Comparison of ENCODE assay signal across 24 cellular contexts in genomic region chr3:59056706-59057105, GRCh38.
DNase-seq lines count a peak whose midpoint lies in the region; ATAC-seq and TF ChIP-seq lines count a peak whose summit lies in the region.
"Had no signal": no experiment of that assay in that cellular context is flagged by ENCODE, and none has a peak within 500 bp of the region (broad histone marks: within the 10 kb centered on the region; RNA-seq: fewer than 3 reads in every experiment).

No MANE protein-coding gene starts in this region.

- H2AFZ ChIP-seq in ACC112 (ENCODE audit: low read length, unreplicated experiment) = no peak overlapping the region

- H3K27ac ChIP-seq in ACC112 (ENCODE audit: low read depth, low read length) = peak overlapping the region; percentile 49
- H3K27ac ChIP-seq: SJCRH30, thoracic aorta had no signal

- H3K79me2 ChIP-seq in ACC112 (ENCODE audit: control insufficient read depth, insufficient read depth, low read length, unreplicated experiment) = no peaks in the 10 kb centered on the region

- TF ChIP-seq CTCF in fibroblast of pulmonary artery (IDR thresholded peaks at IDR 0.05; ENCODE audit: low read length, missing control alignments) = no peak

- ATAC-seq in SK-N-SH treated with all-trans-retinoic acid at 6 μM for 48 hours = no peak; the same call in 2 of the 3 replicates
- ATAC-seq: CD8-positive, alpha-beta T cell; stimulated activated memory B cell treated with anti-CD40 and anti-IgM and Interleukin-4, amounts not matched to agents 10 μg/mL and 1 μg/mL and 100 μg/mL, for 72 hours had no signal

- DNase-seq in GM04503 (ENCODE audit: low read depth) (peak; percentile 39), fibroblast of pulmonary artery (ENCODE audit: low read depth) (peak; percentile 41), EL (no peak), SIG-M5 treated with dmso at 0.1 percent for 504 hours (lab: John Stamatoyannopoulos, UW; ENCODE audit: unreplicated experiment) (no peak), activated gamma-delta T cell (lab: John Stamatoyannopoulos, UW) (no peak), NK-92 (lab: John Stamatoyannopoulos, UW; ENCODE audit: unreplicated experiment) (no peak)
- DNase-seq: activated CD4-positive, alpha-beta T cell treated with anti-CD3 and anti-CD28 coated beads, Interleukin-2, amount 50 U/mL, for 4 hours; activated CD8-positive, alpha-beta memory T cell treated with anti-CD3 and anti-CD28 coated beads, Interleukin-2, amount 50 U/mL, for 4 hours; activated effector memory CD4-positive, alpha-beta T cell treated with Interleukin-2 at 50 U/mL for 16 hours; CD8-positive, alpha-beta T cell; central memory CD4-positive, alpha-beta T cell; DMS153; GF-D8; kidney glomerular epithelial cell; mesendoderm; NCI-H187; NCI-H345; nucleus accumbens; SJCRH30 had no signal

- H3K4me1 ChIP-seq in ACC112 (ENCODE audit: control insufficient read depth, insufficient read depth, low read length, unreplicated experiment) = peaks cover 9% of the 10 kb centered on the region
- H3K4me1 ChIP-seq: SJCRH30 had no signal

- H3K4me3 ChIP-seq in ACC112 (ENCODE audit: low read depth, low read length) = no peak overlapping the region
- H3K4me3 ChIP-seq in fibroblast of pulmonary artery (replicated peaks; ENCODE audit: low read depth, low read length) = no peak overlapping the region
- H3K4me3 ChIP-seq: SJCRH30, smooth muscle cell, thoracic aorta had no signal

- no peaks in the 10 kb centered on the region for H3K36me3 ChIP-seq in ACC112 (ENCODE audit: insufficient read depth, low read length)
- H3K36me3 ChIP-seq: SJCRH30, thoracic aorta had no signal

- H3K27me3 ChIP-seq in ACC112 (ENCODE audit: insufficient read depth, low read length) = peaks cover 3% of the 10 kb centered on the region; the same call in 1 of the 2 replicates
- H3K27me3 ChIP-seq: SJCRH30 had no signal

TF ChIP-seq in SK-N-SH treated with all-trans-retinoic acid at 6 μM for 48 hours, 23 proteins besides CTCF, POLR2A, EP300 and RAD21:
- TF ChIP-seq ISL1 (CRISPR knock-in tag; IDR thresholded peaks at IDR 0.05) (0 out of 2 replicates have a peak, but pooled peaks have one; percentile 27), ZNF565 (CRISPR knock-in tag; conservative IDR thresholded peaks at IDR 0.05; ENCODE audit: low read depth) (no peak)
TF ChIP-seq in SK-N-SH treated with all-trans-retinoic acid at 6 μM for 48 hours: peak in this region for 1.

Comparison
In these comparisons a context has a peak if more than half of its experiments do, and no peak if none do; other contexts are left out.
1. DNase-seq: peak in GM04503 (single experiment) and fibroblast of pulmonary artery (single experiment); none in EL (single experiment), SIG-M5 treated with dmso at 0.1 percent for 504 hours (single experiment), activated gamma-delta T cell (single experiment) and NK-92 (single experiment).